29 cellular contexts compared by ENCODE assay signal in genomic region chr2:76997296-76997695, GRCh38.
"Had no signal": no experiment of that assay in that cellular context is flagged by ENCODE, and none has a peak within 500 bp of the region (broad histone marks: within the 10 kb centered on the region; RNA-seq: fewer than 3 reads in every experiment).

No MANE protein-coding gene starts in this region.

- H3K27ac Mint-ChIP-seq: immature natural killer cell; naive thymus-derived CD4-positive, alpha-beta T cell; natural killer cell treated with Interleukin-12 subunit alpha and Interleukin-12 subunit beta and Interleukin-15 and Interleukin-18, amount 100 ng/mL, for 72 hours; stimulated activated naive B cell treated with anti-CD40 and anti-IgM and Interleukin-4, amounts not matched to agents 10 μg/mL and 1 μg/mL and 100 μg/mL, for 72 hours had no signal

- H3K36me3 Mint-ChIP-seq: immature natural killer cell; naive thymus-derived CD4-positive, alpha-beta T cell; natural killer cell treated with Interleukin-12 subunit alpha and Interleukin-12 subunit beta and Interleukin-15 and Interleukin-18, amount 100 ng/mL, for 72 hours; stimulated activated naive B cell treated with anti-CD40 and anti-IgM and Interleukin-4, amounts not matched to agents 10 μg/mL and 1 μg/mL and 100 μg/mL, for 72 hours had no signal

- H3K4me1 Mint-ChIP-seq: immature natural killer cell; naive thymus-derived CD4-positive, alpha-beta T cell; stimulated activated naive B cell treated with anti-CD40 and anti-IgM and Interleukin-4, amounts not matched to agents 10 μg/mL and 1 μg/mL and 100 μg/mL, for 72 hours had no signal

- H3K9me3 ChIP-seq: left ventricle myocardium inferior, mucosa of descending colon, pancreas, prostate gland, stomach, testis, thyroid gland, transverse colon, upper lobe of right lung had no signal

- H3K36me3 ChIP-seq: left ventricle myocardium inferior, pancreas, prostate gland, stomach, thyroid gland, transverse colon, upper lobe of right lung had no signal

- ATAC-seq: left colon; mucosa of descending colon; naive thymus-derived CD4-positive, alpha-beta T cell; natural killer cell treated with Interleukin-12 subunit alpha and Interleukin-12 subunit beta and Interleukin-15 and Interleukin-18, amount 100 ng/mL, for 72 hours; pancreas; right cardiac atrium; sciatic nerve; stimulated activated naive B cell treated with anti-CD40 and anti-IgM and Interleukin-4, amounts not matched to agents 10 μg/mL and 1 μg/mL and 100 μg/mL, for 72 hours; stimulated activated naive CD8-positive, alpha-beta T cell treated with anti-CD3 and anti-CD28 coated beads, Interleukin-15, Interleukin-2, amounts not matched to agents 100 U/mL and 50 U/mL, for 24 hours; upper lobe of right lung had no signal

- H3K27ac ChIP-seq: left ventricle myocardium inferior, pancreas, prostate gland, skin epidermis, stomach, testis, thyroid gland, transverse colon, upper lobe of right lung had no signal

- H3K4me3 Mint-ChIP-seq: immature natural killer cell; naive thymus-derived CD4-positive, alpha-beta T cell; natural killer cell treated with Interleukin-12 subunit alpha and Interleukin-12 subunit beta and Interleukin-15 and Interleukin-18, amount 100 ng/mL, for 72 hours; stimulated activated naive B cell treated with anti-CD40 and anti-IgM and Interleukin-4, amounts not matched to agents 10 μg/mL and 1 μg/mL and 100 μg/mL, for 72 hours had no signal

- H3K27me3 ChIP-seq: pancreas, stomach, testis, thyroid gland, transverse colon, upper lobe of right lung had no signal

- H3K27me3 Mint-ChIP-seq: naive thymus-derived CD4-positive, alpha-beta T cell; natural killer cell treated with Interleukin-12 subunit alpha and Interleukin-12 subunit beta and Interleukin-15 and Interleukin-18, amount 100 ng/mL, for 72 hours; stimulated activated naive B cell treated with anti-CD40 and anti-IgM and Interleukin-4, amounts not matched to agents 10 μg/mL and 1 μg/mL and 100 μg/mL, for 72 hours had no signal

- DNase-seq: hypothalamus; immature natural killer cell; kidney; left colon; left ventricle myocardium inferior; midbrain; mucosa of descending colon; naive thymus-derived CD4-positive, alpha-beta T cell; nucleus accumbens; pancreas; posterior cingulate gyrus; retina; right cardiac atrium; stimulated activated CD4-positive, alpha-beta T cell treated with anti-CD3 and anti-CD28 coated beads, Interleukin-12 subunit alpha, Interleukin-12 subunit beta, amount 100 ng/mL, for 4 hours; stimulated activated CD4-positive, alpha-beta T cell treated with anti-CD3 and anti-CD28 coated beads, Interleukin-15, amount 100 ng/mL, for 24 hours; stimulated activated CD4-positive, alpha-beta T cell treated with anti-CD3 and anti-CD28 coated beads, Interleukin-2, amount 100 ng/mL, for 24 hours; stimulated activated CD4-positive, alpha-beta T cell treated with anti-CD3 and anti-CD28 coated beads, Interleukin-4, amount 100 ng/mL, for 1 hour; stimulated activated naive B cell treated with anti-CD40 and anti-IgM and Interleukin-4, amounts not matched to agents 10 μg/mL and 1 μg/mL and 100 μg/mL, for 72 hours; stimulated activated naive CD8-positive, alpha-beta T cell treated with anti-CD3 and anti-CD28 coated beads, Interleukin-15, Interleukin-2, amounts not matched to agents 100 U/mL and 50 U/mL, for 24 hours; stomach; testis; thyroid gland; transverse colon; upper lobe of right lung had no signal

- H3K4me1 ChIP-seq: left ventricle myocardium inferior, pancreas, prostate gland, stomach, testis, thyroid gland, transverse colon, upper lobe of right lung had no signal

- H3K4me3 ChIP-seq: left ventricle myocardium inferior, lung, mucosa of descending colon, pancreas, prostate gland, skin epidermis, stomach, testis, thyroid gland, transverse colon, upper lobe of right lung had no signal
